In genomic region chr10:56063642-56064041, GRCh38 we compare ENCODE assay signal across 35 cellular contexts.
"Had no signal": no experiment of that assay in that cellular context is flagged by ENCODE, and none has a peak within 500 bp of the region (broad histone marks: within the 10 kb centered on the region; RNA-seq: fewer than 3 reads in every experiment).

No MANE protein-coding gene starts in this region.

- H3K36me3 ChIP-seq: MG63 had no signal

- H3K4me3 ChIP-seq: MG63 had no signal

- H3K27me3 ChIP-seq: MG63 had no signal

- DNase-seq: Karpas-422, Kasumi-1, MG63, MM.1S, MV-4-11, NCI-H1048, NCI-H1092, NCI-H1092 treated with DMSO at 0.1 percent for 48 hours, NCI-H1105, NCI-H1105 treated with DMSO at 0.1 percent for 48 hours, NCI-H1417, NCI-H1417 treated with DMSO at 0.1 percent for 48 hours, NCI-H1436, NCI-H1436 treated with DMSO at 0.1 percent for 48 hours, NCI-H146, NCI-H1694, NCI-H1694 treated with DMSO at 0.1 percent for 48 hours, NCI-H187, NCI-H187 treated with DMSO at 0.1 percent for 48 hours, NCI-H1930, NCI-H2029, NCI-H2029 treated with DMSO at 0.1 percent for 48 hours, NCI-H2081, NCI-H2081 treated with DMSO at 0.1 percent for 48 hours, NCI-H2107, NCI-H2171, NCI-H2171 treated with DMSO at 0.1 percent for 48 hours, NCI-H2227 treated with DMSO at 0.1 percent for 48 hours, NCI-H226, NCI-H345, NCI-H446, NCI-H446 treated with DMSO at 0.1 percent for 48 hours, NCI-H510A, NCI-H510A treated with DMSO at 0.1 percent for 48 hours, NCI-H524 had no signal

- H3K9me3 ChIP-seq: MG63 had no signal
